26 cellular contexts compared by ENCODE assay signal in genomic region chr20:56420028-56420427, GRCh38. TPM values are rescaled to one million over a fixed set of nuclear protein-coding genes. Genes with fewer than 3 reads are reported as not detected.
A peak's percentile ranks its signal among the peaks of the same experiment; 100 is the strongest.
DNase-seq lines count a peak whose midpoint lies in the region; ATAC-seq and TF ChIP-seq lines count a peak whose summit lies in the region.
"Had no signal": no experiment of that assay in that cellular context is flagged by ENCODE, and none has a peak within 500 bp of the region (broad histone marks: within the 10 kb centered on the region; RNA-seq: fewer than 3 reads in every experiment).

No MANE protein-coding gene starts in this region.

- peak; percentile 6 for DNase-seq in activated CD4-positive, alpha-beta memory T cell treated with anti-CD3 and anti-CD28 coated beads for 36 hours
- no peak for DNase-seq in activated CD4-positive, alpha-beta memory T cell treated with anti-CD3 and anti-CD28 coated beads, Interleukin-2, amount 10 ng/mL, durations not matched to agents 7 days and 5 days
- no peak for DNase-seq in IMR-90
- DNase-seq in left lung, result no peak
- no peak for DNase-seq in PC-9
- no peak for DNase-seq in tibial artery
- DNase-seq: activated CD4-positive, alpha-beta T cell treated with anti-CD3 and anti-CD28 coated beads for 1 hour; AML-193; aorta; H9; NCI-H1092 treated with DMSO at 0.1 percent for 48 hours; NCI-H2029; NCI-H2227 treated with DMSO at 0.1 percent for 48 hours; sigmoid colon had no signal

- in situ Hi-C loops in IMR-90 (cut with MboI; ENCODE audit: low sequenced_read_pairs), result no loop called here

- peak overlapping the region; percentile 88 for H3K14ac ChIP-seq in IMR-90 (replicated peaks; ENCODE audit: low read depth, low read length)

- TF ChIP-seq RAD21 in IMR-90 (IDR thresholded peaks at IDR 0.05; ENCODE audit: low read length), result no peak

- peak overlapping the region; percentile 76 for H2AK9ac ChIP-seq in IMR-90 (replicated peaks; ENCODE audit: low read depth, low read length, poor library complexity)

- no peaks in the 10 kb centered on the region for H3K36me3 ChIP-seq in BLaER1 treated with 17β-estradiol and CSF1 and Interleukin-3, amounts not matched to agents 10 nM and 100 nM
- peaks cover 25% of the 10 kb centered on the region for H3K36me3 ChIP-seq in IMR-90 (ENCODE audit: control insufficient read depth, insufficient read depth, low read length)
- peaks cover 0 to 3% of the 10 kb centered on the region in 2 donors for H3K36me3 ChIP-seq in left lung
- no peaks in the 10 kb centered on the region for H3K36me3 ChIP-seq in PC-9 (ENCODE audit: low read depth)
- peaks cover 0 to 18% (median 0%) of the 10 kb centered on the region in 3 donors for H3K36me3 ChIP-seq in tibial artery
- H3K36me3 ChIP-seq: cardiac muscle cell, sigmoid colon had no signal

- H2BK20ac ChIP-seq in IMR-90 (ENCODE audit: low read depth, low read length), result peak overlapping the region; percentile 93

- H3K9me2 ChIP-seq in PC-9 (ENCODE audit: insufficient read depth), result no peaks in the 10 kb centered on the region

- ATAC-seq in IMR-90 (ENCODE audit: low read depth) (no peak), left lung (no peak), GM18873 (IDR thresholded peaks at IDR 0.05; ENCODE audit: low FRiP score, unreplicated experiment) (no peak)

- peak overlapping the region; percentile 91; the same call in 1 of the 2 replicates for H3K18ac ChIP-seq in IMR-90 (ENCODE audit: low read depth, low read length)

- H4K5ac ChIP-seq in IMR-90 (ENCODE audit: low read depth, low read length), result peak overlapping the region; percentile 92

- H3K27me3 ChIP-seq in BLaER1 treated with 17β-estradiol and CSF1 and Interleukin-3, amounts not matched to agents 10 nM and 100 nM, result peaks cover 0 to 10% (median 0%) of the 10 kb centered on the region in 11 experiments; a peak in 5 of 22 replicates
- H3K27me3 ChIP-seq in IMR-90 (ENCODE audit: control insufficient read depth, insufficient read depth, low read length), result no peaks in the 10 kb centered on the region
- no peaks in the 10 kb centered on the region for H3K27me3 ChIP-seq in left lung
- no peaks in the 10 kb centered on the region for H3K27me3 ChIP-seq in PC-9 (ENCODE audit: insufficient read depth, low read depth)
- H3K27me3 ChIP-seq in tibial artery, result no peaks in the 10 kb centered on the region
- H3K27me3 ChIP-seq: sigmoid colon had no signal

- dilution Hi-C loops in IMR-90 (cut with HindIII; ENCODE audit: low sequenced_read_pairs, unreplicated experiment), result no loop called here

- POLR2A ChIA-PET in activated CD4-positive, alpha-beta memory T cell treated with anti-CD3 and anti-CD28 coated beads for 36 hours (lab: Charles Lee), result interaction anchor here (0.6 to 1.8 kb wide), 2 partner anchors 10 to 23 kb away, joined by 4 read pairs; no protein-coding TSS in a partner anchor
- POLR2A ChIA-PET in activated CD4-positive, alpha-beta memory T cell treated with anti-CD3 and anti-CD28 coated beads, Interleukin-2, amount 10 ng/mL, durations not matched to agents 7 days and 5 days (lab: Charles Lee), result interaction anchor here (0.9 to 6.2 kb wide), 4 partner anchors 9 to 28 kb away, joined by 3 to 50 read pairs (median 12); partner anchors contain the start of genes AURKA and CSTF1
- POLR2A ChIA-PET in IMR-90 (lab: Charles Lee; ENCODE audit: unreplicated experiment) (no interaction called here), PC-9 (lab: Charles Lee; ENCODE audit: unreplicated experiment) (no interaction called here)

- CTCF ChIA-PET in activated CD4-positive, alpha-beta memory T cell treated with anti-CD3 and anti-CD28 coated beads for 36 hours (lab: Charles Lee), result interaction anchor here (2.4 to 2.5 kb wide), 2 partner anchors 10 to 22 kb away, joined by 9 to 10 read pairs; no protein-coding TSS in a partner anchor
- CTCF ChIA-PET in activated CD4-positive, alpha-beta memory T cell treated with anti-CD3 and anti-CD28 coated beads, Interleukin-2, amount 10 ng/mL, durations not matched to agents 7 days and 5 days (lab: Charles Lee), result no interaction called here
- CTCF ChIA-PET in IMR-90 (lab: Yijun Ruan, JAX), result interaction anchor here (0.6 kb wide), 1 partner anchor 460 kb away, joined by 3 read pairs; no protein-coding TSS in a partner anchor
- CTCF ChIA-PET in PC-9 (lab: Charles Lee), result no interaction called here

- peak overlapping the region; percentile 83 to 88 for H4K8ac ChIP-seq in IMR-90 (ENCODE audit: low read depth in 2 of 2, low read length in 2 of 2)

- TF ChIP-seq CTCF in IMR-90 (conservative IDR thresholded peaks at IDR 0.05; ENCODE audit: low read depth, low read length) (no peak), left lung (IDR thresholded peaks at IDR 0.05) (no peak), PC-9 (conservative IDR thresholded peaks at IDR 0.05) (no peak), tibial artery (IDR thresholded peaks at IDR 0.05) (no peak)

- no peaks in the 10 kb centered on the region for H3K27me3 Mint-ChIP-seq in activated CD4-positive, alpha-beta memory T cell treated with anti-CD3 and anti-CD28 coated beads for 36 hours
- H3K27me3 Mint-ChIP-seq in activated CD4-positive, alpha-beta memory T cell treated with anti-CD3 and anti-CD28 coated beads, Interleukin-2, amount 10 ng/mL, durations not matched to agents 7 days and 5 days, result no peaks in the 10 kb centered on the region
- H3K27me3 Mint-ChIP-seq: dendritic cell treated with granulocyte-macrophage colony-stimulating factor and Interleukin-4, amounts not matched to agents 40 ng/mL and 50 ng/mL, for 4 days; progenitor cell of endocrine pancreas; type B pancreatic cell had no signal

- no peaks in the 10 kb centered on the region for H3K9me3 ChIP-seq in BLaER1 treated with 17β-estradiol and CSF1 and Interleukin-3, amounts not matched to agents 10 nM and 100 nM (replicated peaks in 1 of 11)
- H3K9me3 ChIP-seq in IMR-90 (ENCODE audit: control insufficient read depth, insufficient read depth, low read length) (no peaks in the 10 kb centered on the region), left lung (no peaks in the 10 kb centered on the region), PC-9 (ENCODE audit: insufficient read depth, low read depth) (no peaks in the 10 kb centered on the region), tibial artery (no peaks in the 10 kb centered on the region)
- H3K9me3 ChIP-seq: Caco-2, sigmoid colon had no signal

- H3K23ac ChIP-seq in IMR-90 (ENCODE audit: low read depth, low read length), result no peak overlapping the region

- H2BK120ac ChIP-seq in IMR-90 (ENCODE audit: low read depth, low read length), result peak overlapping the region; percentile 99

- H3K36me3 Mint-ChIP-seq in activated CD4-positive, alpha-beta memory T cell treated with anti-CD3 and anti-CD28 coated beads for 36 hours, result peaks cover 9% of the 10 kb centered on the region
- peaks cover 43% of the 10 kb centered on the region for H3K36me3 Mint-ChIP-seq in activated CD4-positive, alpha-beta memory T cell treated with anti-CD3 and anti-CD28 coated beads, Interleukin-2, amount 10 ng/mL, durations not matched to agents 7 days and 5 days (ENCODE audit: low read depth)

- peaks cover 38% of the 10 kb centered on the region for H3K9me1 ChIP-seq in IMR-90 (ENCODE audit: insufficient read depth, low read length)

- no peak overlapping the region for H3K4me3 ChIP-seq in BLaER1 treated with 17β-estradiol and CSF1 and Interleukin-3, amounts not matched to agents 10 nM and 100 nM
- H3K4me3 ChIP-seq in IMR-90 (ENCODE audit: insufficient read depth, low read depth, low read length) (no peak overlapping the region), left lung (no peak overlapping the region), PC-9 (no peak overlapping the region), tibial artery (no peak overlapping the region)
- H3K4me3 ChIP-seq: cardiac muscle cell, sigmoid colon had no signal

- peak overlapping the region in 8 of 11 experiments; percentile 56 to 84 (median 79); a peak in 14 of 22 replicates for H3K4me2 ChIP-seq in BLaER1 treated with 17β-estradiol and CSF1 and Interleukin-3, amounts not matched to agents 10 nM and 100 nM
- H3K4me2 ChIP-seq in IMR-90 (ENCODE audit: low read depth, low read length) (no peak overlapping the region), PC-9 (no peak overlapping the region)

- H3K4me1 Mint-ChIP-seq in activated CD4-positive, alpha-beta memory T cell treated with anti-CD3 and anti-CD28 coated beads for 36 hours (ENCODE audit: low read depth), result peaks cover 85% of the 10 kb centered on the region
- peaks cover 77% of the 10 kb centered on the region for H3K4me1 Mint-ChIP-seq in activated CD4-positive, alpha-beta memory T cell treated with anti-CD3 and anti-CD28 coated beads, Interleukin-2, amount 10 ng/mL, durations not matched to agents 7 days and 5 days

- H2AFZ ChIP-seq in IMR-90 (replicated peaks; ENCODE audit: low read length, poor library complexity) (no peak overlapping the region), PC-9 (no peak overlapping the region)

- no peak overlapping the region for H3K56ac ChIP-seq in IMR-90 (ENCODE audit: extremely low read depth, insufficient read depth, low read length)

- peaks cover 33 to 70% of the 10 kb centered on the region in 2 experiments for H3K79me1 ChIP-seq in IMR-90 (ENCODE audit: low read depth in 1 of 2, low read length in 2 of 2)

- BruUV-seq in IMR-90 (replicated peaks; lab: Mats Ljungman, UMichigan) (no TSS peak), PC-9 (replicated peaks; lab: Mats Ljungman, UMichigan) (no TSS peak)

- TF ChIP-seq POLR2A in IMR-90 (IDR thresholded peaks at IDR 0.05; ENCODE audit: low read depth, low read length), result no peak

- peak overlapping the region; percentile 97 for H3K4ac ChIP-seq in IMR-90 (ENCODE audit: low read depth, low read length)

- H4K20me1 ChIP-seq in BLaER1 treated with 17β-estradiol and CSF1 and Interleukin-3, amounts not matched to agents 10 nM and 100 nM, result no peaks in the 10 kb centered on the region
- H4K20me1 ChIP-seq in IMR-90 (ENCODE audit: insufficient read depth, low read length) (no peaks in the 10 kb centered on the region), PC-9 (ENCODE audit: insufficient read depth) (no peaks in the 10 kb centered on the region)

- no peak overlapping the region for H3K4me3 Mint-ChIP-seq in activated CD4-positive, alpha-beta memory T cell treated with anti-CD3 and anti-CD28 coated beads for 36 hours
- no peak overlapping the region for H3K4me3 Mint-ChIP-seq in activated CD4-positive, alpha-beta memory T cell treated with anti-CD3 and anti-CD28 coated beads, Interleukin-2, amount 10 ng/mL, durations not matched to agents 7 days and 5 days
- H3K4me3 Mint-ChIP-seq: dendritic cell treated with granulocyte-macrophage colony-stimulating factor and Interleukin-4, amounts not matched to agents 40 ng/mL and 50 ng/mL, for 4 days; H9; T-helper 1 cell treated with Interleukin-12 subunit alpha and Interleukin-12 subunit beta and Interleukin-4 antibody, amounts not matched to agents 30 μg/mL and 1 μg/mL, for 36 hours; type B pancreatic cell had no signal

- intact Hi-C loops in activated CD4-positive, alpha-beta memory T cell treated with anti-CD3 and anti-CD28 coated beads for 36 hours (cut with micrococcal nuclease), result no loop called here
- intact Hi-C loops in IMR-90 (cut with micrococcal nuclease), result no loop called here
- intact Hi-C loops in left lung (cut with DNase I), result no loop called here
- intact Hi-C loops in PC-9 (cut with micrococcal nuclease; ENCODE audit: unreplicated experiment), result no loop called here
- intact Hi-C loops in tibial artery (cut with DNase I; ENCODE audit: low total_unique reads), result no loop called here

- H2BK15ac ChIP-seq in IMR-90 (ENCODE audit: low read depth, low read length), result peak overlapping the region; percentile 94

- peak overlapping the region; percentile 85; the same call in 1 of the 2 replicates for H4K91ac ChIP-seq in IMR-90 (ENCODE audit: insufficient read depth, low read depth, low read length)

- no CpG with 5 or more reads among the region's 2 CpGs for WGBS in IMR-90 (ENCODE audit: extremely low coverage in 2 of 2, insufficient read length in 1 of 2), 2 experiments

- no peak overlapping the region; a peak in 1 of 22 replicates for H3K9ac ChIP-seq in BLaER1 treated with 17β-estradiol and CSF1 and Interleukin-3, amounts not matched to agents 10 nM and 100 nM
- H3K9ac ChIP-seq in IMR-90 (ENCODE audit: low read depth, low read length), result no peak overlapping the region

- H3K27ac Mint-ChIP-seq in activated CD4-positive, alpha-beta memory T cell treated with anti-CD3 and anti-CD28 coated beads for 36 hours, result peak overlapping the region; percentile 91
- H3K27ac Mint-ChIP-seq in activated CD4-positive, alpha-beta memory T cell treated with anti-CD3 and anti-CD28 coated beads, Interleukin-2, amount 10 ng/mL, durations not matched to agents 7 days and 5 days, result no peak overlapping the region
- H3K27ac Mint-ChIP-seq: H9, progenitor cell of endocrine pancreas, type B pancreatic cell had no signal

- no peaks in the 10 kb centered on the region for H3K9me3 Mint-ChIP-seq in activated CD4-positive, alpha-beta memory T cell treated with anti-CD3 and anti-CD28 coated beads for 36 hours
- H3K9me3 Mint-ChIP-seq in activated CD4-positive, alpha-beta memory T cell treated with anti-CD3 and anti-CD28 coated beads, Interleukin-2, amount 10 ng/mL, durations not matched to agents 7 days and 5 days, result no peaks in the 10 kb centered on the region
- H3K9me3 Mint-ChIP-seq: activated T-helper 2 cell treated with anti-CD3 and anti-CD28 coated beads, Interferon-gamma antibody, Interleukin-2, Interleukin-4, amounts not matched to agents 10 μg/mL and 5 μg/mL and 100 μg/mL, durations not matched to agents 14 hours and 24 hours and 36 hours; dendritic cell treated with granulocyte-macrophage colony-stimulating factor and Interleukin-4, amounts not matched to agents 40 ng/mL and 50 ng/mL, for 4 days; H9; T-helper 1 cell treated with Interleukin-12 subunit alpha and Interleukin-12 subunit beta and Interleukin-4 antibody, amounts not matched to agents 30 μg/mL and 1 μg/mL, for 36 hours; type B pancreatic cell had no signal

- peaks cover 0 to 88% (median 52%) of the 10 kb centered on the region in 10 experiments; a peak in 17 of 20 replicates for H3K4me1 ChIP-seq in BLaER1 treated with 17β-estradiol and CSF1 and Interleukin-3, amounts not matched to agents 10 nM and 100 nM
- H3K4me1 ChIP-seq in IMR-90 (ENCODE audit: control insufficient read depth, insufficient read depth, low read length), result peaks cover 45% of the 10 kb centered on the region
- H3K4me1 ChIP-seq in left lung, result peaks cover 18 to 95% of the 10 kb centered on the region in 2 donors
- peaks cover 35% of the 10 kb centered on the region for H3K4me1 ChIP-seq in PC-9 (replicated peaks; ENCODE audit: insufficient read depth)
- H3K4me1 ChIP-seq in tibial artery, result no peaks in the 10 kb centered on the region
- H3K4me1 ChIP-seq: sigmoid colon had no signal

- peak overlapping the region in 8 of 11 experiments; percentile 21 to 84 (median 72); a peak in 15 of 22 replicates for H3K27ac ChIP-seq in BLaER1 treated with 17β-estradiol and CSF1 and Interleukin-3, amounts not matched to agents 10 nM and 100 nM
- H3K27ac ChIP-seq in IMR-90 (ENCODE audit: insufficient read depth, low read length) (peak overlapping the region; percentile 68; the same call in 1 of the 2 replicates), left lung (peak overlapping the region; percentile 71 to 88), PC-9 (no peak overlapping the region), tibial artery (no peak overlapping the region)
- H3K27ac ChIP-seq: cardiac muscle cell had no signal

- peak overlapping the region; percentile 99 for H2AK5ac ChIP-seq in IMR-90 (ENCODE audit: low read depth, low read length)

- no peaks in the 10 kb centered on the region for H3K79me2 ChIP-seq in PC-9 (ENCODE audit: low read depth)

- peak overlapping the region; percentile 93 for H2BK5ac ChIP-seq in IMR-90 (ENCODE audit: low read depth, low read length, poor library complexity, severe bottlenecking)

- peaks cover 11% of the 10 kb centered on the region; the same call in 1 of the 2 replicates for H3F3A ChIP-seq in PC-9 (ENCODE audit: insufficient read depth, low read depth)

RNA-seq across cellular contexts. Expression of gene CASS4, which starts 8.0 kb away (rescaled TPM):
- 1 to 10 TPM; 7.8 to 8.6 TPM for total RNA-seq in activated CD4-positive, alpha-beta memory T cell treated with anti-CD3 and anti-CD28 coated beads for 36 hours
- total RNA-seq in activated CD4-positive, alpha-beta memory T cell treated with anti-CD3 and anti-CD28 coated beads, Interleukin-2, amount 10 ng/mL, durations not matched to agents 7 days and 5 days, result 10 to 100 TPM; 13.2 TPM
- total RNA-seq in IMR-90 (2012; rRNA removed) (25.8 and 26.1 TPM in 2 replicates), left lung (10 to 100 TPM; 14.4 to 28.1 TPM), PC-9 (2021) (0.15 TPM in 1 of 2 replicates, not detected in the other)
- polyA plus RNA-seq in IMR-90 (2012; rRNA removed), result 26.5 and 29.6 TPM in 2 replicates
- 12.7 and 19.2 TPM in 2 replicates for polyA plus RNA-seq in IMR-90 (2012; cell fraction: cytosol; rRNA removed)
- 28.4 and 44.9 TPM in 2 replicates for polyA plus RNA-seq in IMR-90 (2012; cell fraction: nucleus; rRNA removed; ENCODE audit: low replicate concordance)
- total RNA-seq: A172, endothelial cell of umbilical vein, glomerular endothelial cell, H9 had no signal
- polyA plus RNA-seq: cardiac muscle cell, endothelial cell of umbilical vein had no signal

RNA-seq across cellular contexts. Expression of gene CSTF1, which starts 27.6 kb away (rescaled TPM):
- total RNA-seq in activated CD4-positive, alpha-beta memory T cell treated with anti-CD3 and anti-CD28 coated beads for 36 hours, result 10 to 100 TPM; 53.9 to 56.6 TPM
- total RNA-seq in activated CD4-positive, alpha-beta memory T cell treated with anti-CD3 and anti-CD28 coated beads, Interleukin-2, amount 10 ng/mL, durations not matched to agents 7 days and 5 days, result 10 to 100 TPM; 61.5 to 64.9 TPM
- total RNA-seq in IMR-90 (2012; rRNA removed), result 86.4 and 105 TPM in 2 replicates
- polyA plus RNA-seq in IMR-90 (2012; rRNA removed), result 48.8 and 49.5 TPM in 2 replicates
- 24.3 and 40.6 TPM in 2 replicates for polyA plus RNA-seq in IMR-90 (2012; cell fraction: cytosol; rRNA removed)
- polyA plus RNA-seq in IMR-90 (2012; cell fraction: nucleus; rRNA removed; ENCODE audit: low replicate concordance), result 28.6 and 46.9 TPM in 2 replicates
- total RNA-seq in left lung, result 10 to 100 TPM; 30.0 to 34.3 TPM
- total RNA-seq in PC-9 (2021), result 39.6 and 50.0 TPM in 2 replicates

RNA-seq across cellular contexts. Expression of gene AURKA, which starts 28.0 kb away (rescaled TPM):
- total RNA-seq in activated CD4-positive, alpha-beta memory T cell treated with anti-CD3 and anti-CD28 coated beads for 36 hours, result 100 to 1,000 TPM in 1 of 2 experiments, 10 to 100 TPM in 1; 99.7 to 101 TPM
- total RNA-seq in activated CD4-positive, alpha-beta memory T cell treated with anti-CD3 and anti-CD28 coated beads, Interleukin-2, amount 10 ng/mL, durations not matched to agents 7 days and 5 days, result 10 to 100 TPM; 91.9 to 95.4 TPM
- 83.3 and 88.0 TPM in 2 replicates for total RNA-seq in IMR-90 (2012; rRNA removed)
- polyA plus RNA-seq in IMR-90 (2012; rRNA removed), result 63.7 and 68.0 TPM in 2 replicates
- 21.7 and 43.0 TPM in 2 replicates for polyA plus RNA-seq in IMR-90 (2012; cell fraction: cytosol; rRNA removed)
- 13.7 and 69.2 TPM in 2 replicates for polyA plus RNA-seq in IMR-90 (2012; cell fraction: nucleus; rRNA removed; ENCODE audit: low replicate concordance)
- 10 to 100 TPM in 1 of 2 donors, 1 to 10 TPM in 1; 3.7 to 22.3 TPM for total RNA-seq in left lung
- total RNA-seq in PC-9 (2021), result 66.7 and 92.0 TPM in 2 replicates

RNA-seq across cellular contexts. Expression of gene RTF2, which starts 48.4 kb away (rescaled TPM):
- 10 to 100 TPM; 81.8 to 83.1 TPM for total RNA-seq in activated CD4-positive, alpha-beta memory T cell treated with anti-CD3 and anti-CD28 coated beads for 36 hours
- 100 to 1,000 TPM; 121 TPM for total RNA-seq in activated CD4-positive, alpha-beta memory T cell treated with anti-CD3 and anti-CD28 coated beads, Interleukin-2, amount 10 ng/mL, durations not matched to agents 7 days and 5 days
- total RNA-seq in IMR-90 (2012; rRNA removed), result 109 and 118 TPM in 2 replicates
- 98.4 and 102 TPM in 2 replicates for polyA plus RNA-seq in IMR-90 (2012; rRNA removed)
- 73.2 and 76.9 TPM in 2 replicates for polyA plus RNA-seq in IMR-90 (2012; cell fraction: cytosol; rRNA removed)
- polyA plus RNA-seq in IMR-90 (2012; cell fraction: nucleus; rRNA removed; ENCODE audit: low replicate concordance), result 59.0 and 86.9 TPM in 2 replicates
- total RNA-seq in left lung, result 10 to 100 TPM; 68.2 to 85.1 TPM
- 96.2 and 108 TPM in 2 replicates for total RNA-seq in PC-9 (2021)

Comparison
In these comparisons a context has a peak if more than half of its experiments do, and no peak if none do; other contexts are left out.
1. CTCF ChIA-PET loops: an anchor here in activated CD4-positive, alpha-beta memory T cell treated with anti-CD3 and anti-CD28 coated beads for 36 hours (2.4 to 2.5 kb wide) and IMR-90 (0.6 kb wide); none called in activated CD4-positive, alpha-beta memory T cell treated with anti-CD3 and anti-CD28 coated beads, Interleukin-2, amount 10 ng/mL, durations not matched to agents 7 days and 5 days and PC-9.
2. H3K27ac ChIP-seq: peak in BLaER1 treated with 17β-estradiol and CSF1 and Interleukin-3, amounts not matched to agents 10 nM and 100 nM (8 of 11), IMR-90 (single experiment) and left lung (2 of 2); none in PC-9 (single experiment) and tibial artery (0 of 2).
3. H3K4me2 ChIP-seq: peak in BLaER1 treated with 17β-estradiol and CSF1 and Interleukin-3, amounts not matched to agents 10 nM and 100 nM (8 of 11); none in IMR-90 (single experiment) and PC-9 (single experiment).
4. POLR2A ChIA-PET loops: an anchor here in activated CD4-positive, alpha-beta memory T cell treated with anti-CD3 and anti-CD28 coated beads for 36 hours (0.6 to 1.8 kb wide) and activated CD4-positive, alpha-beta memory T cell treated with anti-CD3 and anti-CD28 coated beads, Interleukin-2, amount 10 ng/mL, durations not matched to agents 7 days and 5 days (0.9 to 6.2 kb wide); none called in IMR-90 and PC-9.